33 cellular contexts compared by ENCODE assay signal in genomic region chr2:230825354-230825753, GRCh38. TPM values are rescaled to one million over a fixed set of nuclear protein-coding genes. Genes with fewer than 3 reads are reported as not detected.
DNase-seq lines count a peak whose midpoint lies in the region; ATAC-seq, FAIRE-seq and TF ChIP-seq lines count a peak whose summit lies in the region.
"Had no signal": no experiment of that assay in that cellular context is flagged by ENCODE, and none has a peak within 500 bp of the region (broad histone marks: within the 10 kb centered on the region; RNA-seq: fewer than 3 reads in every experiment).

No MANE protein-coding gene starts in this region.

- H3K9ac ChIP-seq in HepG2 (ENCODE audit: insufficient read depth, low read depth, low read length): no peak overlapping the region
- H3K9ac ChIP-seq in IMR-90 (ENCODE audit: low read depth, low read length): no peak overlapping the region
- no peak overlapping the region for H3K9ac ChIP-seq in K562 (ENCODE audit: insufficient read depth in 1 of 2, low read depth in 2 of 2, low read length in 2 of 2)
- no peak overlapping the region for H3K9ac ChIP-seq in neuronal stem cell (ENCODE audit: low read depth, low read length, poor library complexity)
- H3K9ac ChIP-seq: BLaER1; BLaER1 treated with 17β-estradiol and CSF1 and Interleukin-3, amounts not matched to agents 10 nM and 100 nM had no signal

- H2AK5ac ChIP-seq in IMR-90 (ENCODE audit: low read depth, low read length) (no peak overlapping the region), neuronal stem cell (ENCODE audit: low read depth, low read length) (no peak overlapping the region)

- H2BK15ac ChIP-seq in IMR-90 (ENCODE audit: low read depth, low read length): no peak overlapping the region
- no peak overlapping the region for H2BK15ac ChIP-seq in neuronal stem cell (ENCODE audit: low read length)

- H3K79me1 ChIP-seq in IMR-90 (ENCODE audit: low read depth in 1 of 2, low read length in 2 of 2) (no peaks in the 10 kb centered on the region), neuronal stem cell (ENCODE audit: low read depth, low read length) (no peaks in the 10 kb centered on the region)

- H3K4me3 ChIP-seq in HepG2 (replicated peaks in 1 of 3; ENCODE audit: insufficient read depth in 1 of 3, low read depth in 2 of 3, low read length in 3 of 3) (no peak overlapping the region), right lobe of liver (no peak overlapping the region), A549 (no peak overlapping the region), IMR-90 (ENCODE audit: insufficient read depth, low read depth, low read length) (no peak overlapping the region), K562 (no peak overlapping the region), neuronal stem cell (ENCODE audit: low read length in 2 of 2) (no peak overlapping the region), PC-9 (no peak overlapping the region)
- H3K4me3 ChIP-seq: BLaER1; BLaER1 treated with 17β-estradiol and CSF1 and Interleukin-3, amounts not matched to agents 10 nM and 100 nM had no signal

- TF ChIP-seq RAD21 in HepG2 (CRISPR knock-in tag; IDR thresholded peaks at IDR 0.05) (no peak), A549 (conservative IDR thresholded peaks at IDR 0.05 in 1 of 2, IDR thresholded peaks at IDR 0.05 in 1 of 2) (no peak), IMR-90 (IDR thresholded peaks at IDR 0.05; ENCODE audit: low read length) (no peak), K562 (CRISPR knock-in tag; conservative IDR thresholded peaks at IDR 0.05 in 1 of 2, IDR thresholded peaks at IDR 0.05 in 1 of 2) (no peak)

- in situ Hi-C loops in HepG2 (cut with HindIII; ENCODE audit: extremely low pct_ligation_motif_present, low pct_unique_long_range_greater_than_20kb): no loop called here
- in situ Hi-C loops in IMR-90 (cut with MboI; ENCODE audit: low sequenced_read_pairs): no loop called here
- in situ Hi-C loops in K562 (cut with MboI): loop anchor here (10.0 kb wide), 1 partner anchor 159 kb away; no protein-coding TSS in a partner anchor

- H3K9me3 ChIP-seq in HepG2 (ENCODE audit: low read length): peaks cover 5% of the 10 kb centered on the region; the same call in 1 of the 2 replicates
- H3K9me3 ChIP-seq in right lobe of liver: no peaks in the 10 kb centered on the region
- peaks cover 6% of the 10 kb centered on the region; the same call in 2 of the 3 replicates for H3K9me3 ChIP-seq in A549
- peaks cover 6% of the 10 kb centered on the region for H3K9me3 ChIP-seq in IMR-90 (ENCODE audit: control insufficient read depth, insufficient read depth, low read length)
- no peaks in the 10 kb centered on the region for H3K9me3 ChIP-seq in K562 (replicated peaks; ENCODE audit: control insufficient read depth, insufficient read depth, low read depth, low read length)
- H3K9me3 ChIP-seq in neuronal stem cell (replicated peaks in 1 of 2; ENCODE audit: control insufficient read depth in 2 of 2, insufficient read depth in 1 of 2, low read depth in 1 of 2, low read length in 2 of 2): peaks cover 3 to 4% of the 10 kb centered on the region in 2 donors
- H3K9me3 ChIP-seq in PC-9 (ENCODE audit: insufficient read depth, low read depth): no peaks in the 10 kb centered on the region
- H3K9me3 ChIP-seq: BE2C, BLaER1, Caco-2 had no signal

- no peak overlapping the region for H2BK120ac ChIP-seq in IMR-90 (ENCODE audit: low read depth, low read length)
- H2BK120ac ChIP-seq in neuronal stem cell (ENCODE audit: low read depth, low read length): no peak overlapping the region

- H2BK20ac ChIP-seq in IMR-90 (ENCODE audit: low read depth, low read length): no peak overlapping the region

- no TSS peak for BruUV-seq in HepG2 (replicated peaks; lab: Mats Ljungman, UMichigan)
- no TSS peak for BruUV-seq in IMR-90 (replicated peaks; lab: Mats Ljungman, UMichigan)
- BruUV-seq in K562 (replicated peaks; lab: Mats Ljungman, UMichigan): no TSS peak
- no TSS peak for BruUV-seq in PC-9 (replicated peaks; lab: Mats Ljungman, UMichigan)

- H3K79me2 ChIP-seq in HepG2 (ENCODE audit: insufficient read depth, low read length) (no peaks in the 10 kb centered on the region), K562 (ENCODE audit: control insufficient read depth, insufficient read depth, low read length) (no peaks in the 10 kb centered on the region), PC-9 (ENCODE audit: low read depth) (no peaks in the 10 kb centered on the region)

- no peak overlapping the region for H3K4me2 ChIP-seq in HepG2 (ENCODE audit: low read depth, low read length)
- no peak overlapping the region for H3K4me2 ChIP-seq in A549
- H3K4me2 ChIP-seq in IMR-90 (ENCODE audit: low read depth, low read length): no peak overlapping the region
- no peak overlapping the region for H3K4me2 ChIP-seq in K562 (ENCODE audit: insufficient read depth, low read length)
- no peak overlapping the region for H3K4me2 ChIP-seq in neuronal stem cell (ENCODE audit: insufficient read depth, low read length, poor library complexity, severe bottlenecking)
- no peak overlapping the region for H3K4me2 ChIP-seq in PC-9
- H3K4me2 ChIP-seq: BLaER1 had no signal

- TF ChIP-seq CTCF in HepG2 (CRISPR knock-in tag; IDR thresholded peaks at IDR 0.05) (no peak), right lobe of liver (IDR thresholded peaks at IDR 0.05) (no peak), A549 (IDR thresholded peaks at IDR 0.05) (no peak), IMR-90 (conservative IDR thresholded peaks at IDR 0.05; ENCODE audit: low read depth, low read length) (no peak), K562 (IDR thresholded peaks at IDR 0.05 in 2 of 3, conservative IDR thresholded peaks at IDR 0.05 in 1 of 3; ENCODE audit: insufficient read depth in 2 of 3, low read depth in 1 of 3, low read length in 3 of 3) (no peak), PC-9 (conservative IDR thresholded peaks at IDR 0.05) (no peak)

- H3K18ac ChIP-seq in IMR-90 (ENCODE audit: low read depth, low read length): no peak overlapping the region
- no peak overlapping the region for H3K18ac ChIP-seq in neuronal stem cell (ENCODE audit: low read length)

- H3K9me2 ChIP-seq in PC-9 (ENCODE audit: insufficient read depth): no peaks in the 10 kb centered on the region

- POLR2A ChIA-PET in HepG2 (lab: Yijun Ruan, JAX) (no interaction called here), A549 (lab: Yijun Ruan, JAX) (no interaction called here), IMR-90 (lab: Charles Lee; ENCODE audit: unreplicated experiment) (no interaction called here), K562 (lab: Yijun Ruan, JAX) (no interaction called here), PC-9 (lab: Charles Lee; ENCODE audit: unreplicated experiment) (no interaction called here)

- H4K20me1 ChIP-seq in HepG2 (ENCODE audit: insufficient read depth, low read length) (no peaks in the 10 kb centered on the region), IMR-90 (ENCODE audit: insufficient read depth, low read length) (no peaks in the 10 kb centered on the region), K562 (replicated peaks; ENCODE audit: control insufficient read depth, insufficient read depth, low read length) (no peaks in the 10 kb centered on the region), PC-9 (ENCODE audit: insufficient read depth) (no peaks in the 10 kb centered on the region)

- H3K14ac ChIP-seq in IMR-90 (replicated peaks; ENCODE audit: low read depth, low read length) (no peak overlapping the region), neuronal stem cell (ENCODE audit: low read length) (no peak overlapping the region)

- DNase-seq in HepG2 (ENCODE audit: low spot score) (no peak), right lobe of liver (no peak), A549 (ENCODE audit: low read depth in 1 of 2, low spot score in 1 of 2) (no peak), IMR-90 (no peak), K562 (ENCODE audit: extremely low read depth in 1 of 4, low spot score in 3 of 4) (no peak), mesenteric fat pad (ENCODE audit: low spot score) (no peak), neuronal stem cell (ENCODE audit: low spot score) (no peak), PC-9 (no peak)
- DNase-seq: 8988T; ACHN; AML-193; BE2C; Caco-2; Calu3; CD4-positive, alpha-beta memory T cell; CD4-positive, alpha-beta T cell; CD4-positive, CD25-positive, alpha-beta regulatory T cell; CD8-positive, alpha-beta memory T cell; CD8-positive, alpha-beta T cell; COR-L47; DMS 273 treated with DMSO at 0.1 percent for 48 hours; DMS153; DMS53; DMS79; DMS79 treated with DMSO at 0.1 percent for 48 hours; DND-41; EL had no signal

- no peak overlapping the region for H4K8ac ChIP-seq in IMR-90 (ENCODE audit: low read depth in 2 of 2, low read length in 2 of 2)
- H4K8ac ChIP-seq in neuronal stem cell (ENCODE audit: low read depth, low read length): no peak overlapping the region

- H3K23ac ChIP-seq in IMR-90 (ENCODE audit: low read depth, low read length): no peak overlapping the region
- no peak overlapping the region for H3K23ac ChIP-seq in neuronal stem cell (ENCODE audit: low read depth, low read length, poor library complexity)

- dilution Hi-C loops in IMR-90 (cut with HindIII; ENCODE audit: low sequenced_read_pairs, unreplicated experiment): no loop called here

- H4K5ac ChIP-seq in IMR-90 (ENCODE audit: low read depth, low read length): no peak overlapping the region

- no peaks in the 10 kb centered on the region; the same call in 1 of the 2 replicates for H3F3A ChIP-seq in PC-9 (ENCODE audit: insufficient read depth, low read depth)

- no peak for FAIRE-seq in HepG2 (lab: Jason Lieb, UNC)
- no peak for FAIRE-seq in A549 (lab: Jason Lieb, UNC)
- FAIRE-seq in K562 (lab: Jason Lieb, UNC): no peak
- FAIRE-seq: A204.1, D721Med had no signal

- TF ChIP-seq EP300 in HepG2 (IDR thresholded peaks at IDR 0.05; ENCODE audit: low read depth in 2 of 2, low read length in 2 of 2) (no peak), HepG2 (CRISPR knock-in tag; IDR thresholded peaks at IDR 0.05; ENCODE audit: borderline replicate concordance) (no peak), A549 (IDR thresholded peaks at IDR 0.05) (no peak), K562 (IDR thresholded peaks at IDR 0.05; ENCODE audit: low read length) (no peak)

- H3K4ac ChIP-seq in IMR-90 (ENCODE audit: low read depth, low read length) (no peak overlapping the region), neuronal stem cell (ENCODE audit: low read length) (no peak overlapping the region)

- CTCF ChIA-PET in HepG2 (lab: Yijun Ruan, JAX; ENCODE audit: low intra/inter-chr PET ratio, low total read pairs): interaction anchor here (3.0 kb wide), 1 partner anchor 24 kb away, joined by 25 read pairs; no protein-coding TSS in a partner anchor
- CTCF ChIA-PET in A549 (lab: Yijun Ruan, JAX): interaction anchor here (1.0 to 9.1 kb wide), 10 partner anchors 8 to 227 kb away, joined by 3 to 116 read pairs (median 9); no protein-coding TSS in a partner anchor
- CTCF ChIA-PET in IMR-90 (lab: Yijun Ruan, JAX): no interaction called here
- CTCF ChIA-PET in K562 (lab: Yijun Ruan, JAX; ENCODE audit: low intra/inter-chr PET ratio): no interaction called here
- CTCF ChIA-PET in PC-9 (lab: Charles Lee): interaction anchor here (0.7 kb wide), 1 partner anchor 986 kb away, joined by 3 read pairs; no protein-coding TSS in a partner anchor

- H3K56ac ChIP-seq in IMR-90 (ENCODE audit: extremely low read depth, insufficient read depth, low read length): no peak overlapping the region

- H3K9me1 ChIP-seq in IMR-90 (ENCODE audit: insufficient read depth, low read length) (no peaks in the 10 kb centered on the region), K562 (ENCODE audit: control insufficient read depth, insufficient read depth, low read length) (no peaks in the 10 kb centered on the region)

- H3K27me3 ChIP-seq in HepG2 (ENCODE audit: control insufficient read depth in 1 of 2, insufficient read depth in 2 of 2, low read length in 2 of 2): peaks cover 2 to 31% of the 10 kb centered on the region in 2 experiments; a peak in 4 of 5 replicates
- no peaks in the 10 kb centered on the region for H3K27me3 ChIP-seq in right lobe of liver
- peaks cover 25% of the 10 kb centered on the region for H3K27me3 ChIP-seq in IMR-90 (ENCODE audit: control insufficient read depth, insufficient read depth, low read length)
- peaks cover 0 to 20% of the 10 kb centered on the region in 2 experiments; a peak in 2 of 5 replicates for H3K27me3 ChIP-seq in K562 (ENCODE audit: control insufficient read depth in 2 of 2, insufficient read depth in 2 of 2, low read length in 2 of 2)
- no peaks in the 10 kb centered on the region for H3K27me3 ChIP-seq in neuronal stem cell (ENCODE audit: control insufficient read depth in 3 of 3, insufficient read depth in 3 of 3, low read depth in 1 of 3, low read length in 3 of 3)
- H3K27me3 ChIP-seq in PC-9 (ENCODE audit: insufficient read depth, low read depth): 0 out of 2 replicates have a peak, but pooled peaks cover 3% of the 10 kb centered on the region
- H3K27me3 ChIP-seq: BE2C, BLaER1 had no signal

- no peak overlapping the region for H2AFZ ChIP-seq in HepG2 (ENCODE audit: low read length)
- H2AFZ ChIP-seq in IMR-90 (replicated peaks; ENCODE audit: low read length, poor library complexity): no peak overlapping the region
- H2AFZ ChIP-seq in K562 (ENCODE audit: low read depth, low read length): no peak overlapping the region
- no peak overlapping the region for H2AFZ ChIP-seq in neuronal stem cell (ENCODE audit: low read length)
- no peak overlapping the region for H2AFZ ChIP-seq in PC-9

- H3K27ac ChIP-seq in HepG2 (ENCODE audit: extremely low read length, insufficient read depth, low read length) (no peak overlapping the region), right lobe of liver (no peak overlapping the region), A549 (no peak overlapping the region), IMR-90 (ENCODE audit: insufficient read depth, low read length) (no peak overlapping the region), K562 (ENCODE audit: extremely low read depth, low read depth, low read length) (no peak overlapping the region), neuronal stem cell (replicated peaks; ENCODE audit: low read length) (no peak overlapping the region), PC-9 (no peak overlapping the region)
- H3K27ac ChIP-seq: 22Rv1; BLaER1; BLaER1 treated with 17β-estradiol and CSF1 and Interleukin-3, amounts not matched to agents 10 nM and 100 nM; C4-2B had no signal

- ATAC-seq in HepG2 (no peak), right lobe of liver (no peak), A549 (no peak), IMR-90 (ENCODE audit: low read depth) (no peak), K562 (no peak)

- TF ChIP-seq POLR2A in HepG2 (IDR thresholded peaks at IDR 0.05; ENCODE audit: insufficient read depth in 1 of 2, low read depth in 2 of 2, low read length in 2 of 2) (no peak), right lobe of liver (IDR thresholded peaks at IDR 0.05) (no peak), A549 (IDR thresholded peaks at IDR 0.05; ENCODE audit: low read length) (no peak), IMR-90 (IDR thresholded peaks at IDR 0.05; ENCODE audit: low read depth, low read length) (no peak), K562 (conservative IDR thresholded peaks at IDR 0.05) (no peak)

- no peaks in the 10 kb centered on the region for H3K4me1 ChIP-seq in HepG2 (ENCODE audit: insufficient read depth, low read length)
- peaks cover 0 to 7% (median 0%) of the 10 kb centered on the region in 4 donors for H3K4me1 ChIP-seq in right lobe of liver
- no peaks in the 10 kb centered on the region for H3K4me1 ChIP-seq in A549
- H3K4me1 ChIP-seq in IMR-90 (ENCODE audit: control insufficient read depth, insufficient read depth, low read length): no peaks in the 10 kb centered on the region
- peaks cover 0 to 16% of the 10 kb centered on the region in 2 experiments; a peak in 3 of 5 replicates for H3K4me1 ChIP-seq in K562 (replicated peaks in 1 of 2; ENCODE audit: control insufficient read depth in 2 of 2, insufficient read depth in 2 of 2, low read length in 2 of 2)
- no peaks in the 10 kb centered on the region for H3K4me1 ChIP-seq in neuronal stem cell (ENCODE audit: control insufficient read depth in 2 of 2, insufficient read depth in 1 of 2, low read depth in 1 of 2, low read length in 2 of 2)
- H3K4me1 ChIP-seq in PC-9 (replicated peaks; ENCODE audit: insufficient read depth): no peaks in the 10 kb centered on the region
- H3K4me1 ChIP-seq: BE2C, Caco-2 had no signal

- H2AK9ac ChIP-seq in IMR-90 (replicated peaks; ENCODE audit: low read depth, low read length, poor library complexity): no peak overlapping the region

- H2BK5ac ChIP-seq in IMR-90 (ENCODE audit: low read depth, low read length, poor library complexity, severe bottlenecking) (no peak overlapping the region), neuronal stem cell (ENCODE audit: low read length) (no peak overlapping the region)

- H4K91ac ChIP-seq in IMR-90 (ENCODE audit: insufficient read depth, low read depth, low read length): no peak overlapping the region
- H4K91ac ChIP-seq in neuronal stem cell (ENCODE audit: low read depth, low read length, poor library complexity): no peak overlapping the region

- H3K36me3 ChIP-seq in HepG2 (replicated peaks in 1 of 2; ENCODE audit: control insufficient read depth in 1 of 2, insufficient read depth in 2 of 2, low read length in 2 of 2): peaks cover 0 to 2% of the 10 kb centered on the region in 2 experiments; a peak in 1 of 5 replicates
- no peaks in the 10 kb centered on the region for H3K36me3 ChIP-seq in right lobe of liver
- H3K36me3 ChIP-seq in IMR-90 (ENCODE audit: control insufficient read depth, insufficient read depth, low read length): peaks cover 3% of the 10 kb centered on the region
- H3K36me3 ChIP-seq in K562 (ENCODE audit: control insufficient read depth, insufficient read depth, low read length): peaks cover 3% of the 10 kb centered on the region; the same call in 1 of the 3 replicates
- H3K36me3 ChIP-seq in neuronal stem cell (replicated peaks in 1 of 2; ENCODE audit: control insufficient read depth in 2 of 2, insufficient read depth in 2 of 2, low read length in 2 of 2): peaks cover 2 to 4% of the 10 kb centered on the region in 2 donors
- H3K36me3 ChIP-seq in PC-9 (ENCODE audit: low read depth): no peaks in the 10 kb centered on the region

- intact Hi-C loops in HepG2 (cut with micrococcal nuclease; ENCODE audit: unreplicated experiment): no loop called here
- intact Hi-C loops in right lobe of liver (cut with DNase I): loop anchor here in 1 of 2 donors (10.0 kb wide), 1 partner anchor 159 kb away; no protein-coding TSS in a partner anchor
- intact Hi-C loops in IMR-90 (cut with micrococcal nuclease): loop anchor here (2.0 kb wide), 1 partner anchor 77 kb away; no protein-coding TSS in a partner anchor
- intact Hi-C loops in K562 (cut with micrococcal nuclease): no loop called here
- intact Hi-C loops in PC-9 (cut with micrococcal nuclease; ENCODE audit: unreplicated experiment): loop anchor here (2.0 to 10.0 kb wide), 3 partner anchors 399 to 629 kb away; no protein-coding TSS in a partner anchor

- WGBS in HepG2 (ENCODE audit: low lambda C conversion rate): 9% methylated on average over 1 of the region's 1 CpG
- 6% methylated on average over 1 of the region's 1 CpG for WGBS in right lobe of liver (ENCODE audit: insufficient coverage, low coverage, low lambda C conversion rate, missing lambda C conversion rate)
- 11% methylated on average over 1 of the region's 1 CpG for WGBS in A549 (ENCODE audit: missing lambda C conversion rate)
- no CpG with 5 or more reads among the region's 1 CpG for WGBS in IMR-90 (ENCODE audit: extremely low coverage in 2 of 2, insufficient read length in 1 of 2), 2 experiments
- 8% methylated on average over 1 of the region's 1 CpG for WGBS in K562 (ENCODE audit: insufficient coverage, low coverage, missing lambda C conversion rate)
- no CpG with 5 or more reads among the region's 1 CpG for WGBS in neuronal stem cell (ENCODE audit: extremely low coverage in 2 of 2, insufficient read length in 2 of 2, insufficient replicate concordance in 1 of 2), 2 donors

- H2BK12ac ChIP-seq in neuronal stem cell (ENCODE audit: low read length): no peak overlapping the region

RNA-seq across cellular contexts. Expression of gene ITM2C, which starts 39.4 kb away (rescaled TPM):
- total RNA-seq in HepG2 (2016; rRNA removed; fragmentation: Illumina TruSeq; extraction: Trizol) (40.7 and 70.5 TPM in 2 replicates), right lobe of liver (10 to 100 TPM; 11.1 to 26.9 (median 24.2) TPM), IMR-90 (2012; rRNA removed) (35.8 and 46.8 TPM in 2 replicates), K562 (2014; rRNA removed) (21.5 and 30.9 TPM in 2 replicates), K562 (2014; rRNA removed; fragmentation: Illumina TruSeq; extraction: Trizol) (14.3 and 15.4 TPM in 2 replicates), K562 (2015; rRNA removed; fragmentation: Illumina TruSeq; extraction: Trizol) (19.7 and 20.8 TPM in 2 replicates), K562 (2021) (24.1 and 26.0 TPM in 2 replicates), mesenteric fat pad (27.1 TPM), PC-9 (2021) (76.0 and 96.4 TPM in 2 replicates)
- 13.6 and 14.1 TPM in 2 replicates for total RNA-seq in HepG2 (2016; cell fraction: cytosol; rRNA removed; fragmentation: Illumina TruSeq; extraction: Trizol; ENCODE audit: low read depth)
- total RNA-seq in HepG2 (2016; cell fraction: insoluble cytoplasmic fraction; rRNA removed; fragmentation: Illumina TruSeq; extraction: Trizol): 40.7 and 74.0 TPM in 2 replicates
- total RNA-seq in HepG2 (2016; cell fraction: membrane; rRNA removed; fragmentation: Illumina TruSeq; extraction: Trizol): 30.7 and 33.5 TPM in 2 replicates
- total RNA-seq in HepG2 (2016; cell fraction: nucleus; rRNA removed; fragmentation: Illumina TruSeq; extraction: Trizol): 49.2 and 56.2 TPM in 2 replicates
- polyA plus RNA-seq in HepG2 (2011; rRNA removed) (270 and 321 TPM in 2 replicates), A549 (2011; rRNA removed) (88.1 and 123 TPM in 2 replicates), A549 (2017; fragmentation: RNase III; extraction: RNeasy Plus Mini Kit Qiagen cat#74134 plus additional on column Dnase treatment) (63.3 to 105 TPM (median 84.0 TPM) in 3 replicates), IMR-90 (2012; rRNA removed) (274 and 275 TPM in 2 replicates), K562 (2011; rRNA removed) (58.8 and 64.7 TPM in 2 replicates), K562 (2014; fragmentation: Illumina TruSeq; extraction: Trizol) (37.5 and 38.3 TPM in 2 replicates), K562 (2014; fragmentation: Nextera tagmentation; extraction: Ambion mirVana) (1 to 10 TPM in 1 of 2 experiments, under 1 TPM in 1; 0.49 to 1.4 TPM), K562 (2014; rRNA removed) (27.1 and 37.1 TPM in 2 replicates)
- polyA plus RNA-seq in HepG2 (2011; cell fraction: cytosol; rRNA removed): 356 TPM in 2 replicates
- 111 and 119 TPM in 2 replicates for polyA plus RNA-seq in HepG2 (2011; cell fraction: nucleus; rRNA removed)
- 124 and 196 TPM in 2 replicates for polyA plus RNA-seq in HepG2 (2012)
- polyA plus RNA-seq in HepG2 (2016; cell fraction: cytosol; fragmentation: Illumina TruSeq; extraction: Trizol; ENCODE audit: low read depth): 18.9 and 24.2 TPM in 2 replicates
- 53.1 and 56.4 TPM in 2 replicates for polyA plus RNA-seq in HepG2 (2016; cell fraction: insoluble cytoplasmic fraction; fragmentation: Illumina TruSeq; extraction: Trizol; ENCODE audit: low read depth)
- 32.9 and 35.3 TPM in 2 replicates for polyA plus RNA-seq in HepG2 (2016; cell fraction: membrane; fragmentation: Illumina TruSeq; extraction: Trizol; ENCODE audit: low read depth)
- polyA plus RNA-seq in HepG2 (2016; cell fraction: nucleus; fragmentation: Illumina TruSeq; extraction: Trizol; ENCODE audit: insufficient read depth, low read depth): 111 and 121 TPM in 2 replicates
- 108 and 408 TPM in 2 replicates for polyA minus RNA-seq in HepG2 (2011; rRNA and poly(A)+ RNA removed; ENCODE audit: low replicate concordance)
- 84.7 and 140 TPM in 2 replicates for polyA minus RNA-seq in HepG2 (2011; cell fraction: cytosol; rRNA and poly(A)+ RNA removed)
- polyA minus RNA-seq in HepG2 (2011; cell fraction: nucleus; rRNA and poly(A)+ RNA removed): 20.1 and 24.2 TPM in 2 replicates
- 86.8 and 109 TPM in 2 replicates for polyA plus RNA-seq in A549 (2012; cell fraction: cytosol; rRNA removed)
- 138 and 145 TPM in 2 replicates for polyA plus RNA-seq in A549 (2012; cell fraction: nucleus; rRNA removed)
- polyA minus RNA-seq in A549 (2011; rRNA and poly(A)+ RNA removed): 120 and 150 TPM in 2 replicates
- polyA plus RNA-seq in IMR-90 (2012; cell fraction: cytosol; rRNA removed): 429 TPM in 2 replicates
- 107 and 149 TPM in 2 replicates for polyA plus RNA-seq in IMR-90 (2012; cell fraction: nucleus; rRNA removed; ENCODE audit: low replicate concordance)
- 15.7 and 63.4 TPM in 2 replicates for total RNA-seq in K562 (2011; cell fraction: chromatin; rRNA removed; ENCODE audit: low replicate concordance)
- total RNA-seq in K562 (2011; cell fraction: nucleolus; rRNA removed): 70.9 and 81.4 TPM in 2 replicates
- total RNA-seq in K562 (2011; cell fraction: nucleoplasm; rRNA removed): 54.6 and 63.5 TPM in 2 replicates
- polyA plus RNA-seq in K562 (2011; cell fraction: cytosol; rRNA removed): 72.2 and 89.1 TPM in 2 replicates
- 23.0 and 26.2 TPM in 2 replicates for polyA plus RNA-seq in K562 (2011; cell fraction: nucleus; rRNA removed)
- 40.7 and 50.5 TPM in 2 replicates for polyA plus RNA-seq in K562 (2012)
- polyA minus RNA-seq in K562 (2011; rRNA and poly(A)+ RNA removed): 42.9 and 62.5 TPM in 2 replicates
- 29.0 and 39.4 TPM in 2 replicates for polyA minus RNA-seq in K562 (2011; cell fraction: cytosol; rRNA and poly(A)+ RNA removed)
- 3.5 and 4.2 TPM in 2 replicates for polyA minus RNA-seq in K562 (2011; cell fraction: nucleus; rRNA and poly(A)+ RNA removed)
- 167 TPM for polyA plus RNA-seq in neuronal stem cell (2013, experiment 1 of 2)
- polyA plus RNA-seq in neuronal stem cell (2013, experiment 2 of 2): 168 TPM

Comparison
In these comparisons a context has a peak if more than half of its experiments do, and no peak if none do; other contexts are left out.
1. CTCF ChIA-PET loops: an anchor here in HepG2 (3.0 kb wide), A549 (1.0 to 9.1 kb wide) and PC-9 (0.7 kb wide); none called in IMR-90 and K562.
2. intact Hi-C loops: an anchor here in IMR-90 (2.0 kb wide) and PC-9 (2.0 to 10.0 kb wide); none called in HepG2 and K562.
3. Of the 241 proteins assayed by ChIP-seq in both HepG2 and K562: peak only in HepG2: MAFF and MAFK; only in K562: none; in both: none; in neither: 239.